In genomic region chr12:114395755-114396152, GRCh38 we compare ENCODE assay signal across 20 cellular contexts. TPM values are rescaled to one million over a fixed set of nuclear protein-coding genes. Genes with fewer than 3 reads are reported as not detected.
DNase-seq lines count a peak whose midpoint lies in the region; ATAC-seq and TF ChIP-seq lines count a peak whose summit lies in the region.
"Had no signal": no experiment of that assay in that cellular context is flagged by ENCODE, and none has a peak within 500 bp of the region (broad histone marks: within the 10 kb centered on the region; RNA-seq: fewer than 3 reads in every experiment).

No MANE protein-coding gene starts in this region.

- in situ Hi-C loops in HAP-1 (cut with MboI; ENCODE audit: low sequenced_read_pairs), result no loop called here

- H3K4me1 ChIP-seq in fibroblast of lung (ENCODE audit: control insufficient read depth, extremely low read depth, insufficient read depth, low read length) (peaks cover 44% of the 10 kb centered on the region), HAP-1 (no peaks in the 10 kb centered on the region)
- H3K4me1 ChIP-seq: BE2C had no signal

- H3K4me1 Mint-ChIP-seq in mesothelial cell of epicardium, result peaks cover 28% of the 10 kb centered on the region
- H3K4me1 Mint-ChIP-seq: stimulated activated naive B cell treated with anti-CD40 and anti-IgM and Interleukin-4, amounts not matched to agents 10 μg/mL and 1 μg/mL and 100 μg/mL, for 72 hours had no signal

- peak overlapping the region; percentile 47 for H3K4me3 Mint-ChIP-seq in mesothelial cell of epicardium
- H3K4me3 Mint-ChIP-seq: activated CD8-positive, alpha-beta T cell treated with anti-CD3 and anti-CD28 coated beads for 36 hours; activated T-cell treated with anti-CD3 and anti-CD28 coated beads, Interleukin-2, amount 50 U/mL, for 4 hours; memory B cell; nephron; stimulated activated naive B cell treated with anti-CD40 and anti-IgM and Interleukin-4, amounts not matched to agents 10 μg/mL and 1 μg/mL and 100 μg/mL, for 72 hours had no signal

- H3K36me3 Mint-ChIP-seq in mesothelial cell of epicardium, result no peaks in the 10 kb centered on the region
- H3K36me3 Mint-ChIP-seq: memory B cell; stimulated activated naive B cell treated with anti-CD40 and anti-IgM and Interleukin-4, amounts not matched to agents 10 μg/mL and 1 μg/mL and 100 μg/mL, for 72 hours had no signal

- no peaks in the 10 kb centered on the region for H4K20me1 ChIP-seq in fibroblast of lung (ENCODE audit: control insufficient read depth, extremely low read depth, insufficient read depth, low read length)

- H3K79me2 ChIP-seq in fibroblast of lung (ENCODE audit: control insufficient read depth, insufficient read depth, low read length), result peaks cover 92% of the 10 kb centered on the region

- peak overlapping the region; percentile 13 for H3K27ac Mint-ChIP-seq in mesothelial cell of epicardium
- H3K27ac Mint-ChIP-seq: activated CD8-positive, alpha-beta T cell treated with anti-CD3 and anti-CD28 coated beads for 36 hours; activated naive CD4-positive, alpha-beta T cell treated with anti-CD3 and anti-CD28 coated beads, Interleukin-2, amount 50 U/mL, for 72 hours; memory B cell; nephron; stimulated activated naive B cell treated with anti-CD40 and anti-IgM and Interleukin-4, amounts not matched to agents 10 μg/mL and 1 μg/mL and 100 μg/mL, for 72 hours had no signal

- TF ChIP-seq CTCF in LNCaP clone FGC (IDR thresholded peaks at IDR 0.05; ENCODE audit: control insufficient read depth, extremely low read depth, insufficient read depth) (no peak), fibroblast of lung (conservative IDR thresholded peaks at IDR 0.05 in 1 of 2, IDR thresholded peaks at IDR 0.05 in 1 of 2; ENCODE audit: low read depth in 1 of 2, low read length in 2 of 2) (no peak), mesothelial cell of epicardium (IDR thresholded peaks at IDR 0.05; ENCODE audit: unreplicated experiment) (no peak)

- H3K27me3 Mint-ChIP-seq in mesothelial cell of epicardium (ENCODE audit: low read depth), result peaks cover 98% of the 10 kb centered on the region

- H3K36me3 ChIP-seq in fibroblast of lung (ENCODE audit: control insufficient read depth, insufficient read depth, low read length) (peaks cover 16% of the 10 kb centered on the region), HAP-1 (replicated peaks) (peaks cover 89% of the 10 kb centered on the region)
- H3K36me3 ChIP-seq: BE2C, tibial artery had no signal

- H3K27me3 ChIP-seq in fibroblast of lung (ENCODE audit: control insufficient read depth, insufficient read depth, low read length) (no peaks in the 10 kb centered on the region), HAP-1 (ENCODE audit: low read depth) (no peaks in the 10 kb centered on the region)

- H3K9me3 ChIP-seq in fibroblast of lung (ENCODE audit: control insufficient read depth, insufficient read depth, low read depth, low read length) (no peaks in the 10 kb centered on the region), HAP-1 (no peaks in the 10 kb centered on the region)
- H3K9me3 ChIP-seq: BE2C, tibial artery had no signal

- H2AFZ ChIP-seq in fibroblast of lung (ENCODE audit: low read length), result no peak overlapping the region

- H3K9me3 Mint-ChIP-seq in mesothelial cell of epicardium, result no peaks in the 10 kb centered on the region
- H3K9me3 Mint-ChIP-seq: activated CD8-positive, alpha-beta T cell treated with anti-CD3 and anti-CD28 coated beads for 36 hours; activated naive CD4-positive, alpha-beta T cell treated with anti-CD3 and anti-CD28 coated beads, Interleukin-2, amount 50 U/mL, for 72 hours; activated T-cell treated with anti-CD3 and anti-CD28 coated beads, Interleukin-2, amount 50 U/mL, for 4 hours; memory B cell; nephron; stimulated activated naive B cell treated with anti-CD40 and anti-IgM and Interleukin-4, amounts not matched to agents 10 μg/mL and 1 μg/mL and 100 μg/mL, for 72 hours had no signal

- H3K27ac ChIP-seq in fibroblast of lung (ENCODE audit: insufficient read depth, low read length), result peak overlapping the region; percentile 90
- H3K27ac ChIP-seq: dorsolateral prefrontal cortex, tibial artery had no signal

- H3K4me2 ChIP-seq in fibroblast of lung (ENCODE audit: extremely low read depth, insufficient read depth, low read length), result peak overlapping the region; percentile 68

- DNase-seq in EL (peak; percentile 92), LNCaP clone FGC (ENCODE audit: low read depth) (no peak), fibroblast of lung (ENCODE audit: low read depth in 2 of 2) (peak in 1 of 2 donors; percentile 81), mesothelial cell of epicardium (ENCODE audit: low spot score in 2 of 2, unreplicated experiment in 2 of 2) (no peak), left lobe of liver (ENCODE audit: low spot score) (no peak), NCI-H2081 treated with DMSO at 0.1 percent for 48 hours (lab: John Stamatoyannopoulos, UW) (no peak), HAP-1 (ENCODE audit: low spot score in 2 of 2) (no peak)
- DNase-seq: activated CD8-positive, alpha-beta T cell treated with anti-CD3 and anti-CD28 coated beads for 36 hours; activated T-cell treated with anti-CD3 and anti-CD28 coated beads, Interleukin-2, amount 50 U/mL, for 4 hours; BE2C; dorsolateral prefrontal cortex; NCI-H1092 treated with DMSO at 0.1 percent for 48 hours; NCI-H774; stimulated activated CD4-positive, alpha-beta T cell treated with anti-CD3 and anti-CD28 coated beads, Interleukin-15, amount 100 ng/mL, for 24 hours; stimulated activated naive B cell treated with anti-CD40 and anti-IgM and Interleukin-4, amounts not matched to agents 10 μg/mL and 1 μg/mL and 100 μg/mL, for 72 hours; tibial artery had no signal

- peak overlapping the region; percentile 21; the same call in 1 of the 2 replicates for H3K4me3 ChIP-seq in LNCaP clone FGC (ENCODE audit: low read depth, low read length)
- peak overlapping the region; percentile 13 to 76 (median 42) for H3K4me3 ChIP-seq in fibroblast of lung (replicated peaks in 1 of 4; ENCODE audit: control extremely low read depth in 1 of 4, insufficient read depth in 1 of 4, low read depth in 3 of 4, low read length in 4 of 4)
- no peak overlapping the region for H3K4me3 ChIP-seq in HAP-1

- ATAC-seq in left lobe of liver (no peak), HG03025 (IDR thresholded peaks at IDR 0.05; ENCODE audit: low FRiP score, unreplicated experiment) (no peak)
- ATAC-seq: activated CD8-positive, alpha-beta T cell treated with anti-CD3 and anti-CD28 coated beads for 36 hours; activated naive CD4-positive, alpha-beta T cell treated with anti-CD3 and anti-CD28 coated beads, Interleukin-2, amount 50 U/mL, for 72 hours; activated T-cell treated with anti-CD3 and anti-CD28 coated beads, Interleukin-2, amount 50 U/mL, for 4 hours; stimulated activated naive B cell treated with anti-CD40 and anti-IgM and Interleukin-4, amounts not matched to agents 10 μg/mL and 1 μg/mL and 100 μg/mL, for 72 hours had no signal

- H3K9ac ChIP-seq in fibroblast of lung (ENCODE audit: insufficient read depth, low read length), result peak overlapping the region; percentile 26

RNA-seq across cellular contexts. Expression of gene TBX5, which starts 10.2 kb away (rescaled TPM):
- total RNA-seq in fibroblast of lung (13.1 and 16.8 TPM in 2 replicates), mesothelial cell of epicardium (8.4 to 9.7 TPM (median 9.3 TPM) in 3 replicates), left lobe of liver (not detected)
- 15.9 and 19.4 TPM in 2 replicates for polyA plus RNA-seq in fibroblast of lung
- polyA plus RNA-seq in fibroblast of lung (2012), result 11.2 and 14.7 TPM in 2 replicates
- polyA minus RNA-seq in fibroblast of lung (ENCODE audit: low replicate concordance), result 29.6 and 41.9 TPM in 2 replicates
- total RNA-seq: activated CD8-positive, alpha-beta T cell treated with anti-CD3 and anti-CD28 coated beads for 36 hours; activated naive CD4-positive, alpha-beta T cell treated with anti-CD3 and anti-CD28 coated beads, Interleukin-2, amount 50 U/mL, for 72 hours; activated T-cell treated with anti-CD3 and anti-CD28 coated beads, Interleukin-2, amount 50 U/mL, for 4 hours had no signal
